9 cellular contexts compared by ENCODE assay signal in genomic region chr5:56585973-56586740, GRCh38.
DNase-seq lines count a peak whose midpoint lies in the region; ATAC-seq and TF ChIP-seq lines count a peak whose summit lies in the region.
"Had no signal": no experiment of that assay in that cellular context is flagged by ENCODE, and none has a peak within 500 bp of the region (broad histone marks: within the 10 kb centered on the region; RNA-seq: fewer than 3 reads in every experiment).

No MANE protein-coding gene starts in this region.

- H3K36me3 ChIP-seq in adrenal gland (replicated peaks in 1 of 2) (no peaks in the 10 kb centered on the region), subcutaneous abdominal adipose tissue (ENCODE audit: control insufficient read depth in 5 of 5, insufficient read depth in 5 of 5, low read length in 5 of 5) (no peaks in the 10 kb centered on the region), trophoblast cell (ENCODE audit: control insufficient read depth in 1 of 2, insufficient read depth in 2 of 2, low read length in 2 of 2) (no peaks in the 10 kb centered on the region)

- H3K27me3 ChIP-seq in adrenal gland (no peaks in the 10 kb centered on the region), subcutaneous abdominal adipose tissue (ENCODE audit: control insufficient read depth in 5 of 5, insufficient read depth in 4 of 5, low read length in 5 of 5) (peaks cover 0 to 5% (median 0%) of the 10 kb centered on the region in 5 donors), trophoblast cell (ENCODE audit: insufficient read depth, low read length) (no peaks in the 10 kb centered on the region)

- no peak overlapping the region for H2AK5ac ChIP-seq in trophoblast cell (ENCODE audit: low read length)

- no peak overlapping the region for H4K12ac ChIP-seq in trophoblast cell (ENCODE audit: low read depth, low read length)

- no peak for TF ChIP-seq CTCF in adrenal gland (IDR thresholded peaks at IDR 0.05)

- peak overlapping the region in 2 of 5 donors; percentile 41 to 79 for H3K27ac ChIP-seq in adrenal gland
- peak overlapping the region; percentile 30 for H3K27ac ChIP-seq in subcutaneous abdominal adipose tissue (ENCODE audit: low read depth, low read length)
- H3K27ac ChIP-seq in trophoblast cell (ENCODE audit: low read depth, low read length), result no peak overlapping the region

- ATAC-seq in left lobe of liver (peak; percentile 60), GM18867 (IDR thresholded peaks at IDR 0.05; ENCODE audit: unreplicated experiment) (no peak)

- peaks cover 7 to 18% of the 10 kb centered on the region in 2 donors for H3K4me1 ChIP-seq in adrenal gland (replicated peaks in 1 of 2)
- peaks cover 9 to 43% (median 34%) of the 10 kb centered on the region in 5 donors for H3K4me1 ChIP-seq in subcutaneous abdominal adipose tissue (ENCODE audit: control insufficient read depth in 5 of 5, insufficient read depth in 5 of 5, low read length in 5 of 5)
- no peaks in the 10 kb centered on the region for H3K4me1 ChIP-seq in trophoblast cell (ENCODE audit: control insufficient read depth in 1 of 2, insufficient read depth in 2 of 2, low read length in 2 of 2)

- no peak overlapping the region for H2AFZ ChIP-seq in trophoblast cell (ENCODE audit: insufficient read depth, low read length, poor library complexity)

- TF ChIP-seq POLR2A in adrenal gland (IDR thresholded peaks at IDR 0.05), result no peak

- H3K23ac ChIP-seq in trophoblast cell (ENCODE audit: low read length), result no peak overlapping the region

- H3K9ac ChIP-seq in subcutaneous abdominal adipose tissue (ENCODE audit: low read length in 5 of 5) (peak overlapping the region in 1 of 5 donors; percentile 59), trophoblast cell (ENCODE audit: low read length) (no peak overlapping the region)

- no peak overlapping the region for H2BK5ac ChIP-seq in trophoblast cell (ENCODE audit: low read depth, low read length, poor library complexity)

- H3K9me3 ChIP-seq in adrenal gland (replicated peaks in 1 of 3), result no peaks in the 10 kb centered on the region
- H3K9me3 ChIP-seq in subcutaneous abdominal adipose tissue (ENCODE audit: control insufficient read depth in 5 of 5, low read length in 5 of 5), result peaks cover 0 to 5% (median 0%) of the 10 kb centered on the region in 5 donors
- no peaks in the 10 kb centered on the region for H3K9me3 ChIP-seq in trophoblast cell (ENCODE audit: insufficient read depth, low read depth, low read length)

- H4K8ac ChIP-seq in trophoblast cell (ENCODE audit: low read depth, low read length), result no peak overlapping the region

- no peaks in the 10 kb centered on the region for H3K79me1 ChIP-seq in trophoblast cell (ENCODE audit: low read length)

- 32 to 43% (median 38%) methylated on average over 13 to 16 of the region's 16 CpGs for WGBS in adrenal gland, 4 donors
- WGBS in trophoblast cell (ENCODE audit: extremely low coverage, insufficient coverage, insufficient read length), result no CpG with 5 or more reads among the region's 16 CpGs

- H3K14ac ChIP-seq in trophoblast cell (ENCODE audit: low read length), result no peak overlapping the region

- no peak overlapping the region for H3K18ac ChIP-seq in trophoblast cell (ENCODE audit: low read length)

- DNase-seq in NCI-H345 (lab: John Stamatoyannopoulos, UW) (peak; percentile 62), NCI-H345 treated with DMSO at 0.1 percent for 48 hours (lab: John Stamatoyannopoulos, UW; ENCODE audit: unreplicated experiment) (no peak), adrenal gland (peak; percentile 24 to 83 (median 62)), left lobe of liver (ENCODE audit: low spot score) (no peak), D341Med (ENCODE audit: low spot score) (no peak), trophoblast cell (no peak)
- DNase-seq: NK-92 treated with Interleukin-12 subunit alpha and Interleukin-12 subunit beta, amount 100 ng/mL, for 24 hours had no signal

- intact Hi-C loops in adrenal gland (cut with DNase I), result no loop called here

- no peak overlapping the region for H4K91ac ChIP-seq in trophoblast cell (ENCODE audit: low read depth, low read length)

- no peak overlapping the region for H2BK120ac ChIP-seq in trophoblast cell (ENCODE audit: insufficient read depth, low read length, poor library complexity)

- H3K4ac ChIP-seq in trophoblast cell (ENCODE audit: low read depth, low read length), result no peak overlapping the region

- H3K4me2 ChIP-seq in trophoblast cell (ENCODE audit: low read length), result no peak overlapping the region

- H3K4me3 ChIP-seq in adrenal gland (peak overlapping the region in 1 of 4 donors; percentile 8), subcutaneous abdominal adipose tissue (ENCODE audit: low read depth in 1 of 5, low read length in 5 of 5) (peak overlapping the region; percentile 3 to 47 (median 43)), trophoblast cell (ENCODE audit: low read depth, low read length) (no peak overlapping the region)

- no peak overlapping the region for H2BK12ac ChIP-seq in trophoblast cell (ENCODE audit: low read length)

- no peaks in the 10 kb centered on the region for H3K79me2 ChIP-seq in trophoblast cell (ENCODE audit: control insufficient read depth, insufficient read depth, low read length, poor library complexity)

Comparison
In these comparisons a context has a peak if more than half of its experiments do, and no peak if none do; other contexts are left out.
1. DNase-seq: peak in NCI-H345 (single experiment) and adrenal gland (7 of 7); none in NCI-H345 treated with DMSO at 0.1 percent for 48 hours (single experiment), left lobe of liver (single experiment), D341Med (single experiment) and trophoblast cell (0 of 2).